ENCODE assay signal across 17 cellular contexts in genomic region chr2:127776122-127776780, GRCh38. TPM values are rescaled to one million over a fixed set of nuclear protein-coding genes. Genes with fewer than 3 reads are reported as not detected.
DNase-seq lines count a peak whose midpoint lies in the region; ATAC-seq and TF ChIP-seq lines count a peak whose summit lies in the region.
"Had no signal": no experiment of that assay in that cellular context is flagged by ENCODE, and none has a peak within 500 bp of the region (broad histone marks: within the 10 kb centered on the region; RNA-seq: fewer than 3 reads in every experiment).

No MANE protein-coding gene starts in this region.

- H2BK120ac ChIP-seq in H9 (ENCODE audit: low read depth, low read length, poor library complexity, severe bottlenecking) = no peak overlapping the region

- H3K4me2 ChIP-seq in H9 (ENCODE audit: insufficient read depth, insufficient read length, low read length) = no peak overlapping the region

- H3K4ac ChIP-seq in H9 (ENCODE audit: low read depth, low read length) = no peak overlapping the region

- in situ Hi-C loops in brain microvascular endothelial cell (cut with HindIII; ENCODE audit: low pct_ligation_motif_present, low sequenced_read_pairs) = no loop called here

- H2AK5ac ChIP-seq in H9 (ENCODE audit: insufficient read length, low read length) = no peak overlapping the region

- no peak overlapping the region for H3K56ac ChIP-seq in H9 (ENCODE audit: insufficient read length, low read depth, low read length)

- no peak for TF ChIP-seq CTCF in H9 (conservative IDR thresholded peaks at IDR 0.05)
- TF ChIP-seq CTCF in brain microvascular endothelial cell (IDR thresholded peaks at IDR 0.05; ENCODE audit: low read depth, low read length, missing control alignments) = no peak

- intact Hi-C loops in posterior vena cava (cut with DNase I) (no loop called here), sciatic nerve (cut with DNase I) (no loop called here)

- no peak overlapping the region for H3T11ph ChIP-seq in H9 (ENCODE audit: low read length)

- H2BK15ac ChIP-seq in H9 (ENCODE audit: low read depth, low read length) = no peak overlapping the region

- no peaks in the 10 kb centered on the region for H3K27me3 Mint-ChIP-seq in CD4-positive, CD25-positive, alpha-beta regulatory T cell
- H3K27me3 Mint-ChIP-seq in H9 (ENCODE audit: low read depth) (no peaks in the 10 kb centered on the region), memory B cell (no peaks in the 10 kb centered on the region)

- peaks cover 2% of the 10 kb centered on the region for H3K36me3 ChIP-seq in CD4-positive, CD25-positive, alpha-beta regulatory T cell (ENCODE audit: control insufficient read depth, insufficient read depth, low read length)
- no peaks in the 10 kb centered on the region for H3K36me3 ChIP-seq in brain microvascular endothelial cell (replicated peaks)

- no peak for ATAC-seq in CD4-positive, CD25-positive, alpha-beta regulatory T cell (ENCODE audit: low read depth in 2 of 2)
- ATAC-seq in memory B cell (ENCODE audit: low read depth) = no peak
- no peak for ATAC-seq in HG02852 (IDR thresholded peaks at IDR 0.05; ENCODE audit: unreplicated experiment)
- no peak for ATAC-seq in sciatic nerve
- ATAC-seq: activated CD4-positive, CD25-positive, alpha-beta regulatory T cell treated with anti-CD3 and anti-CD28 coated beads, Interleukin-2, amount 50 U/mL, for 24 hours had no signal

- no peak overlapping the region for H4K5ac ChIP-seq in H9 (ENCODE audit: insufficient read length, low read depth, low read length)

- H2BK20ac ChIP-seq in H9 (ENCODE audit: low read depth, low read length, poor library complexity, severe bottlenecking) = no peak overlapping the region

- H3K18ac ChIP-seq in H9 (ENCODE audit: insufficient read length, low read depth, low read length) = no peak overlapping the region

- peaks cover 23% of the 10 kb centered on the region for H3K79me1 ChIP-seq in H9 (ENCODE audit: insufficient read depth, low read depth, low read length, poor library complexity, severe bottlenecking)

- no peak overlapping the region for H3K9ac ChIP-seq in H9 (ENCODE audit: extremely low read depth, insufficient read length, low read length)

- H3K4me3 ChIP-seq in CD4-positive, CD25-positive, alpha-beta regulatory T cell (ENCODE audit: low read depth, low read length) = no peak overlapping the region
- H3K4me3 ChIP-seq in brain microvascular endothelial cell (ENCODE audit: low read depth, low read length) = no peak overlapping the region

- peak overlapping the region in 3 of 4 donors; percentile 5 to 25 (median 8) for H3K4me3 Mint-ChIP-seq in CD4-positive, CD25-positive, alpha-beta regulatory T cell
- H3K4me3 Mint-ChIP-seq in H9 (peak overlapping the region in 1 of 2 experiments; percentile 30; a peak in 1 of 5 replicates), memory B cell (no peak overlapping the region)

- H2AFZ ChIP-seq in H9 (ENCODE audit: low read length) = no peak overlapping the region

- no peak overlapping the region for H3K14ac ChIP-seq in H9 (ENCODE audit: insufficient read depth, low read length)

- H3K27ac ChIP-seq in CD4-positive, CD25-positive, alpha-beta regulatory T cell (ENCODE audit: insufficient read depth, low read length, poor library complexity, severe bottlenecking) = no peak overlapping the region
- no peak overlapping the region for H3K27ac ChIP-seq in H9 (ENCODE audit: insufficient read length, low read depth, low read length)
- no peak overlapping the region for H3K27ac ChIP-seq in brain microvascular endothelial cell

- H3K79me2 ChIP-seq in H9 (ENCODE audit: insufficient read depth, low read length) = peaks cover 27% of the 10 kb centered on the region; the same call in 1 of the 2 replicates

- no peaks in the 10 kb centered on the region for H4K20me1 ChIP-seq in H9 (ENCODE audit: control insufficient read depth, insufficient read depth, insufficient read length)

- H3K27ac Mint-ChIP-seq in CD4-positive, CD25-positive, alpha-beta regulatory T cell = peak overlapping the region; percentile 33 to 70 (median 61)
- H3K27ac Mint-ChIP-seq in H9 (peak overlapping the region; percentile 49 to 94 (median 56); a peak in 5 of 7 replicates), memory B cell (peak overlapping the region; percentile 36)

- H3K23me2 ChIP-seq in H9 (ENCODE audit: insufficient read length, low read depth, low read length, poor library complexity, severe bottlenecking) = no peaks in the 10 kb centered on the region

- no peak overlapping the region for H3K23ac ChIP-seq in H9 (ENCODE audit: insufficient read length, low read depth, low read length)

- no CpG with 5 or more reads among the region's 3 CpGs for WGBS in H9 (ENCODE audit: extremely low coverage, insufficient read length, low lambda C conversion rate)

- H3K9me3 ChIP-seq in CD4-positive, CD25-positive, alpha-beta regulatory T cell (ENCODE audit: control insufficient read depth in 2 of 2, low read length in 2 of 2) = no peaks in the 10 kb centered on the region
- no peaks in the 10 kb centered on the region for H3K9me3 ChIP-seq in H9 (ENCODE audit: control insufficient read depth, low read depth, low read length)

- no peak overlapping the region for H2BK5ac ChIP-seq in H9 (ENCODE audit: insufficient read length, low read length)

- no peak overlapping the region for H4K91ac ChIP-seq in H9 (ENCODE audit: insufficient read length, low read depth, low read length)

- H3K36me3 Mint-ChIP-seq in CD4-positive, CD25-positive, alpha-beta regulatory T cell = peaks cover 12% of the 10 kb centered on the region
- H3K36me3 Mint-ChIP-seq in H9 (ENCODE audit: insufficient read depth in 1 of 3, low read depth in 3 of 3) = peaks cover 6 to 19% (median 9%) of the 10 kb centered on the region in 3 experiments; a peak in 6 of 7 replicates
- H3K36me3 Mint-ChIP-seq in memory B cell = peaks cover 3% of the 10 kb centered on the region

- DNase-seq in CD4-positive, CD25-positive, alpha-beta regulatory T cell = peak in 1 of 3 donors; percentile 8
- no peak for DNase-seq in H9
- DNase-seq in brain microvascular endothelial cell = peak; percentile 19
- DNase-seq in memory B cell (ENCODE audit: low spot score in 2 of 2) = no peak
- DNase-seq in NCI-H1694 (lab: John Stamatoyannopoulos, UW) = no peak
- DNase-seq in posterior vena cava (ENCODE audit: low spot score) = no peak
- no peak for DNase-seq in sciatic nerve (ENCODE audit: low spot score)
- DNase-seq: activated effector memory CD4-positive, alpha-beta T cell treated with anti-CD3 and anti-CD28 coated beads, Interleukin-2, amount 50 U/mL, for 16 hours; cerebellar nuclear complex; erythroblast; HCEC 1CT; mesenchymal stem cell; posterior cingulate gyrus; stimulated activated CD4-positive, alpha-beta T cell treated with anti-CD3 and anti-CD28 coated beads, Interleukin-4, amount 100 ng/mL, for 24 hours; stimulated activated naive CD4-positive, alpha-beta T cell treated with Interleukin-2 at 50 U/mL for 16 hours had no signal

- H3K4me1 ChIP-seq in CD4-positive, CD25-positive, alpha-beta regulatory T cell (ENCODE audit: control insufficient read depth, insufficient read depth, low read length, poor library complexity, severe bottlenecking) = peaks cover 11% of the 10 kb centered on the region
- H3K4me1 ChIP-seq in H9 (ENCODE audit: insufficient read depth, low read length) = peaks cover 4% of the 10 kb centered on the region; the same call in 1 of the 2 replicates

- H2BK12ac ChIP-seq in H9 (ENCODE audit: insufficient read length, low read depth, low read length) = no peak overlapping the region

- H4K8ac ChIP-seq in H9 (replicated peaks; ENCODE audit: insufficient read length, low read depth, low read length) = no peak overlapping the region

- H3K27me3 ChIP-seq in CD4-positive, CD25-positive, alpha-beta regulatory T cell (ENCODE audit: control insufficient read depth, insufficient read depth, low read length) = no peaks in the 10 kb centered on the region
- H3K27me3 ChIP-seq in H9 (ENCODE audit: insufficient read depth, low read length) (no peaks in the 10 kb centered on the region), brain microvascular endothelial cell (replicated peaks) (no peaks in the 10 kb centered on the region)

- peaks cover 27 to 67% (median 49%) of the 10 kb centered on the region in 4 donors for H3K4me1 Mint-ChIP-seq in CD4-positive, CD25-positive, alpha-beta regulatory T cell
- H3K4me1 Mint-ChIP-seq in H9 = peaks cover 33 to 35% of the 10 kb centered on the region in 2 experiments
- peaks cover 27% of the 10 kb centered on the region for H3K4me1 Mint-ChIP-seq in memory B cell

- no peaks in the 10 kb centered on the region for H3K9me3 Mint-ChIP-seq in CD4-positive, CD25-positive, alpha-beta regulatory T cell
- H3K9me3 Mint-ChIP-seq in H9 = peaks cover 2 to 5% of the 10 kb centered on the region in 2 experiments; a peak in 3 of 5 replicates
- H3K9me3 Mint-ChIP-seq in memory B cell = no peaks in the 10 kb centered on the region

RNA-seq across cellular contexts. Expression of gene WDR33, which starts 34.7 kb away (rescaled TPM):
- 71.4 TPM for total RNA-seq in CD4-positive, CD25-positive, alpha-beta regulatory T cell
- 10 to 100 TPM; 31.5 to 42.5 (median 34.0) TPM for polyA plus RNA-seq in CD4-positive, CD25-positive, alpha-beta regulatory T cell
- total RNA-seq in H9 (2021) (82.4 and 86.0 TPM in 2 replicates), posterior vena cava (10 to 100 TPM; 41.8 to 48.6 TPM), sciatic nerve (60.9 TPM)
